ENCODE assay signal across 8 cellular contexts in genomic region chr19:58558623-58559274, GRCh38. TPM values are rescaled to one million over a fixed set of nuclear protein-coding genes. Genes with fewer than 3 reads are reported as not detected.
DNase-seq lines count a peak whose midpoint lies in the region; ATAC-seq and TF ChIP-seq lines count a peak whose summit lies in the region.

No MANE protein-coding gene starts in this region.

- peak overlapping the region; percentile 99 for H2BK5ac ChIP-seq in mesendoderm (ENCODE audit: low read length)

- peak overlapping the region; percentile 100 for H3K23ac ChIP-seq in mesendoderm (ENCODE audit: low read length)

- no CpG with 5 or more reads among the region's 76 CpGs for WGBS in mesendoderm (ENCODE audit: extremely low coverage, insufficient coverage, low lambda C conversion rate)

- H3K27ac ChIP-seq in mesendoderm (ENCODE audit: low read depth, low read length): peak overlapping the region; percentile 100

- POLR2A ChIA-PET in AG04449 (lab: Yijun Ruan, JAX): interaction anchor here (1.0 to 2.2 kb wide), 5 partner anchors 13 to 15 kb away, joined by 4 to 7 read pairs (median 5); partner anchors contain the start of genes MZF1 and TRIM28
- POLR2A ChIA-PET in activated CD4-positive, alpha-beta T cell treated with anti-CD3 and anti-CD28 coated beads, Interleukin-2, amount 10 ng/mL, durations not matched to agents 7 days and 5 days (lab: Charles Lee): interaction anchor here (1.0 kb wide), 1 partner anchor 13 kb away, joined by 7 read pairs; no protein-coding TSS in a partner anchor

- H3K27me3 ChIP-seq in mesendoderm (ENCODE audit: insufficient read depth, low read length, poor library complexity): no peaks in the 10 kb centered on the region

- peaks cover 45% of the 10 kb centered on the region for H3K36me3 Mint-ChIP-seq in activated CD4-positive, alpha-beta T cell treated with anti-CD3 and anti-CD28 coated beads, Interleukin-2, amount 10 ng/mL, durations not matched to agents 7 days and 5 days (ENCODE audit: low read depth)

- peaks cover 5% of the 10 kb centered on the region for H3K79me1 ChIP-seq in mesendoderm (ENCODE audit: low read length)

- peak overlapping the region; percentile 74 for H3K4me2 ChIP-seq in mesendoderm (ENCODE audit: low read length)

- CTCF ChIA-PET in AG04449 (lab: Yijun Ruan, JAX): interaction anchor here (1.8 kb wide), 1 partner anchor 39 kb away, joined by 10 read pairs; the partner anchor contains the start of gene ZBTB45
- CTCF ChIA-PET in activated CD4-positive, alpha-beta T cell treated with anti-CD3 and anti-CD28 coated beads, Interleukin-2, amount 10 ng/mL, durations not matched to agents 7 days and 5 days (lab: Charles Lee): interaction anchor here (1.1 to 1.7 kb wide), 3 partner anchors 11 to 38 kb away, joined by 3 to 5 read pairs (median 4); partner anchors contain the start of gene ZBTB45

- H2BK15ac ChIP-seq in mesendoderm (replicated peaks; ENCODE audit: low read depth): no peak overlapping the region

- H3K18ac ChIP-seq in mesendoderm (ENCODE audit: low read length): peak overlapping the region; percentile 91

- H3K4me3 ChIP-seq in AG04449 (ENCODE audit: low read depth, low read length): peak overlapping the region; percentile 97
- peak overlapping the region; percentile 80 for H3K4me3 ChIP-seq in mesendoderm (ENCODE audit: low read length)

- peak overlapping the region; percentile 74 for H3K4ac ChIP-seq in mesendoderm (ENCODE audit: low read depth, low read length)

- H3K36me3 ChIP-seq in mesendoderm (ENCODE audit: control insufficient read depth, insufficient read depth, low read length): peaks cover 2% of the 10 kb centered on the region

- ATAC-seq in GM19324 (IDR thresholded peaks at IDR 0.05; ENCODE audit: low FRiP score, unreplicated experiment) (peak; percentile 59), HG03469 (IDR thresholded peaks at IDR 0.05; ENCODE audit: unreplicated experiment) (peak; percentile 36)

- TF ChIP-seq CTCF in AG04449 (IDR thresholded peaks at IDR 0.05; ENCODE audit: insufficient read depth, low read length, missing control alignments): no peak

- peak overlapping the region; percentile 100 for H3K56ac ChIP-seq in mesendoderm (ENCODE audit: low read length)

- H4K5ac ChIP-seq in mesendoderm (ENCODE audit: low read length): no peak overlapping the region

- H3K4me1 ChIP-seq in mesendoderm (ENCODE audit: control insufficient read depth, low read depth, low read length): peaks cover 9% of the 10 kb centered on the region

- no peaks in the 10 kb centered on the region for H3K27me3 Mint-ChIP-seq in activated CD4-positive, alpha-beta T cell treated with anti-CD3 and anti-CD28 coated beads, Interleukin-2, amount 10 ng/mL, durations not matched to agents 7 days and 5 days

- peak; percentile 89 for DNase-seq in AG04449 (ENCODE audit: low read depth, low spot score)
- DNase-seq in activated CD4-positive, alpha-beta T cell treated with anti-CD3 and anti-CD28 coated beads, Interleukin-2, amount 10 ng/mL, durations not matched to agents 7 days and 5 days: peak; percentile 100
- DNase-seq in effector CD4-positive, alpha-beta T cell: peak; percentile 100
- DNase-seq in mesendoderm: peak; percentile 99
- peak; percentile 98 to 99 for DNase-seq in stimulated activated CD8-positive, alpha-beta memory T cell treated with anti-CD3 and anti-CD28 coated beads, Interleukin-15, amount 100 ng/mL, for 4 hours (ENCODE audit: low read depth in 2 of 2)
- DNase-seq in stimulated activated naive CD4-positive, alpha-beta T cell (lab: John Stamatoyannopoulos, UW): no peak

- H3K27ac Mint-ChIP-seq in activated CD4-positive, alpha-beta T cell treated with anti-CD3 and anti-CD28 coated beads, Interleukin-2, amount 10 ng/mL, durations not matched to agents 7 days and 5 days: peak overlapping the region; percentile 99

- no peak overlapping the region for H4K8ac ChIP-seq in mesendoderm (ENCODE audit: low read depth, low read length)

- peak overlapping the region; percentile 100 for H3K9ac ChIP-seq in mesendoderm (ENCODE audit: low read length)

- H3K9me3 Mint-ChIP-seq in activated CD4-positive, alpha-beta T cell treated with anti-CD3 and anti-CD28 coated beads, Interleukin-2, amount 10 ng/mL, durations not matched to agents 7 days and 5 days: no peaks in the 10 kb centered on the region

- H3K4me1 Mint-ChIP-seq in activated CD4-positive, alpha-beta T cell treated with anti-CD3 and anti-CD28 coated beads, Interleukin-2, amount 10 ng/mL, durations not matched to agents 7 days and 5 days: peaks cover 72% of the 10 kb centered on the region

- H3K4me3 Mint-ChIP-seq in activated CD4-positive, alpha-beta T cell treated with anti-CD3 and anti-CD28 coated beads, Interleukin-2, amount 10 ng/mL, durations not matched to agents 7 days and 5 days: peak overlapping the region; percentile 90

- no peak overlapping the region for H2AK5ac ChIP-seq in mesendoderm (ENCODE audit: low read length)

- H3K79me2 ChIP-seq in mesendoderm (ENCODE audit: control insufficient read depth, insufficient read depth, low read length): peaks cover 21% of the 10 kb centered on the region

- H2BK120ac ChIP-seq in mesendoderm (ENCODE audit: low read depth, low read length): no peak overlapping the region

RNA-seq across cellular contexts. Expression of gene UBE2M, which starts 0.3 kb away (rescaled TPM):
- total RNA-seq in activated CD4-positive, alpha-beta T cell treated with anti-CD3 and anti-CD28 coated beads, Interleukin-2, amount 10 ng/mL, durations not matched to agents 7 days and 5 days: 10 to 100 TPM; 82.8 to 96.0 TPM
- polyA plus RNA-seq in mesendoderm (2013, experiment 1 of 2): 86.4 TPM
- 88.0 TPM for polyA plus RNA-seq in mesendoderm (2013, experiment 2 of 2)

RNA-seq across cellular contexts. Expression of gene CHMP2A, which starts 3.8 kb away (rescaled TPM):
- total RNA-seq in activated CD4-positive, alpha-beta T cell treated with anti-CD3 and anti-CD28 coated beads, Interleukin-2, amount 10 ng/mL, durations not matched to agents 7 days and 5 days: 100 to 1,000 TPM; 128 to 137 TPM
- 60.0 TPM for polyA plus RNA-seq in mesendoderm (2013, experiment 1 of 2)
- 58.5 TPM for polyA plus RNA-seq in mesendoderm (2013, experiment 2 of 2)

RNA-seq across cellular contexts. Expression of gene MZF1, which starts 14.4 kb away (rescaled TPM):
- total RNA-seq in activated CD4-positive, alpha-beta T cell treated with anti-CD3 and anti-CD28 coated beads, Interleukin-2, amount 10 ng/mL, durations not matched to agents 7 days and 5 days: 10 to 100 TPM; 28.6 to 33.1 TPM
- 6.5 TPM for polyA plus RNA-seq in mesendoderm (2013, experiment 1 of 2)
- 6.3 TPM for polyA plus RNA-seq in mesendoderm (2013, experiment 2 of 2)

RNA-seq across cellular contexts. Expression of gene TRIM28, which starts 14.9 kb away (rescaled TPM):
- total RNA-seq in activated CD4-positive, alpha-beta T cell treated with anti-CD3 and anti-CD28 coated beads, Interleukin-2, amount 10 ng/mL, durations not matched to agents 7 days and 5 days: 100 to 1,000 TPM; 457 to 560 TPM
- polyA plus RNA-seq in mesendoderm (2013, experiment 1 of 2): 1,044 TPM
- 1,033 TPM for polyA plus RNA-seq in mesendoderm (2013, experiment 2 of 2)

RNA-seq across cellular contexts. Expression of gene ZBTB45, which starts 39.1 kb away (rescaled TPM):
- 10 to 100 TPM; 17.9 to 19.9 TPM for total RNA-seq in activated CD4-positive, alpha-beta T cell treated with anti-CD3 and anti-CD28 coated beads, Interleukin-2, amount 10 ng/mL, durations not matched to agents 7 days and 5 days
- 13.0 TPM for polyA plus RNA-seq in mesendoderm (2013, experiment 1 of 2)
- 12.6 TPM for polyA plus RNA-seq in mesendoderm (2013, experiment 2 of 2)

Comparison
In these comparisons a context has a peak if more than half of its experiments do, and no peak if none do; other contexts are left out.
1. DNase-seq: peak in AG04449 (single experiment), activated CD4-positive, alpha-beta T cell treated with anti-CD3 and anti-CD28 coated beads, Interleukin-2, amount 10 ng/mL, durations not matched to agents 7 days and 5 days (single experiment), effector CD4-positive, alpha-beta T cell (single experiment), mesendoderm (single experiment) and stimulated activated CD8-positive, alpha-beta memory T cell treated with anti-CD3 and anti-CD28 coated beads, Interleukin-15, amount 100 ng/mL, for 4 hours (2 of 2); none in stimulated activated naive CD4-positive, alpha-beta T cell (0 of 6).